ENCODE assay signal across 1 cellular context in genomic region chr15:81322708-81323253, GRCh38.
TF ChIP-seq lines count a peak whose summit lies in the region.

No MANE protein-coding gene starts in this region.

TF ChIP-seq in WTC11, 78 proteins besides CTCF, POLR2A, EP300 and RAD21 (continued from another document):
- no peak for TF ChIP-seq ZNF263 (CRISPR knock-in tag; IDR thresholded peaks at IDR 0.05; ENCODE audit: low read depth)
- no peak for TF ChIP-seq IRF2 (CRISPR knock-in tag; IDR thresholded peaks at IDR 0.05; ENCODE audit: borderline replicate concordance, low read depth)
- TF ChIP-seq ZNF138 (CRISPR knock-in tag; conservative IDR thresholded peaks at IDR 0.05), result no peak
- TF ChIP-seq MLX (CRISPR knock-in tag; IDR thresholded peaks at IDR 0.05), result no peak
- TF ChIP-seq USF1 (CRISPR knock-in tag; IDR thresholded peaks at IDR 0.05), result no peak
- no peak for TF ChIP-seq NFATC4 (CRISPR knock-in tag; IDR thresholded peaks at IDR 0.05)
- TF ChIP-seq PREB (CRISPR knock-in tag; IDR thresholded peaks at IDR 0.05; ENCODE audit: borderline replicate concordance), result no peak
- no peak for TF ChIP-seq ZBTB21 (CRISPR knock-in tag; IDR thresholded peaks at IDR 0.05; ENCODE audit: borderline replicate concordance)
